8 cellular contexts compared by ENCODE assay signal in the genomic region with DNA sequence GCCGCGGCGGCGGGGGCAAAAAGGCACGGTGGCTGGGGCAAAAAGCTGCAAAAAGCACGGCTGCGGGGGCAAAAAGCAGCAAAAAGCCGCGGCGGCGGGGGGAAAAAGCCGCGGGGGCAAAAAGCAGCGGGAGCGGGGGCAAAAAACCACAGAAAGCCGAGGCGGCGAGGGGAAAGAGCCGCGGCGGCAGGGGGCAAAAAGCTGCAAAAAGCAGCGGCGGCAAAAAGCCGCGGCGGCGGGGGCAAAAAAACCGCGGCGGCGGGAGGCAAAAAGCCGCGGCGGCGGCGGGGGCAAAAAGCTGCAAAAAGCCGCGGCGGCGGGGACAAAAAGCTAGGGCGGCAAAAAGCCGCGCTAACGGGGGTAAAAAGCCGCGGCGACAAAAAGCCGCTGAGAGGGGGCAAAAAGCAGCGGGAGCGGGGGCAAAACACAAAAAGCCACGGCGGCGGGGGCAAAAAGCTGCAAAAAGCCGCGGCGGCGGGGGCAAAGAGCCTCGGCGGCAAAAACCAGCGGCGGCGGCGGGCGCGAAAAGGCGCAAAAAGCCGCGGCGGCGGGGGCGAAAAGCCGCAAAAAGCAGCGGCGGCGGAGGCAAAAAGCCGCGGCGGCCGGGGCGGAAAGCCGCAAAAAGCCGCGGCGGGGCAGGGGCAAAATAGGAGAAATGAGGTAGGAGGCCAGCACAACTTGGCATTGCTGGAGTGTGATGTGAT.
A peak's percentile ranks its signal among the peaks of the same experiment; 100 is the strongest.
DNase-seq lines count a peak whose midpoint lies in the region; ATAC-seq and TF ChIP-seq lines count a peak whose summit lies in the region.

No MANE protein-coding gene starts in this region.

- H3K27ac ChIP-seq in brain microvascular endothelial cell (no peak overlapping the region), muscle layer of duodenum (ENCODE audit: low read length) (no peak overlapping the region), foreskin keratinocyte (no peak overlapping the region)

- ATAC-seq in foreskin keratinocyte: no peak

- H3K9me3 ChIP-seq in muscle layer of duodenum (ENCODE audit: control insufficient read depth in 1 of 2, low read length in 2 of 2): no peaks in the 10 kb centered on the region

- H3K4me1 ChIP-seq in muscle layer of duodenum (ENCODE audit: control insufficient read depth in 1 of 2, insufficient read depth in 2 of 2, low read length in 2 of 2) (peaks cover 0 to 10% of the 10 kb centered on the region in 2 donors), foreskin keratinocyte (no peaks in the 10 kb centered on the region)

- H3K4me3 ChIP-seq in brain microvascular endothelial cell (ENCODE audit: low read depth, low read length) (peak overlapping the region; percentile 45), muscle layer of duodenum (ENCODE audit: low read depth in 1 of 2, low read length in 2 of 2) (peak overlapping the region; percentile 26 to 66)

- DNase-seq in AG08396 (ENCODE audit: low spot score) (peak; percentile 1), GM13976 (ENCODE audit: low spot score) (peak; percentile 3), brain microvascular endothelial cell (no peak), NCI-H187 treated with DMSO at 0.1 percent for 48 hours (lab: John Stamatoyannopoulos, UW) (no peak), foreskin keratinocyte (no peak), HT-29 (ENCODE audit: low spot score) (no peak), NCI-H2081 treated with DMSO at 0.1 percent for 48 hours (lab: John Stamatoyannopoulos, UW) (no peak)

- H3K36me3 ChIP-seq in brain microvascular endothelial cell (replicated peaks) (no peaks in the 10 kb centered on the region), muscle layer of duodenum (ENCODE audit: control insufficient read depth in 1 of 2, insufficient read depth in 2 of 2, low read length in 2 of 2) (no peaks in the 10 kb centered on the region)

- H3K27me3 ChIP-seq in brain microvascular endothelial cell (replicated peaks) (peaks cover 7% of the 10 kb centered on the region), muscle layer of duodenum (ENCODE audit: low read depth, low read length) (peaks cover 9% of the 10 kb centered on the region), foreskin keratinocyte (peaks cover 54% of the 10 kb centered on the region)

- no peak for TF ChIP-seq CTCF in GM13976 (IDR thresholded peaks at IDR 0.05; ENCODE audit: borderline replicate concordance, control extremely low read depth, extremely low read depth, insufficient read depth, missing control alignments)
- no peak for TF ChIP-seq CTCF in brain microvascular endothelial cell (IDR thresholded peaks at IDR 0.05; ENCODE audit: low read depth, low read length, missing control alignments)
- TF ChIP-seq CTCF in foreskin keratinocyte (conservative IDR thresholded peaks at IDR 0.05): no peak

- in situ Hi-C loops in GM13976 (cut with MboI; ENCODE audit: low sequenced_read_pairs, unreplicated experiment): no loop called here
- in situ Hi-C loops in brain microvascular endothelial cell (cut with HindIII; ENCODE audit: low pct_ligation_motif_present, low sequenced_read_pairs): no loop called here

Comparison
In these comparisons a context has a peak if more than half of its experiments do, and no peak if none do; other contexts are left out.
1. DNase-seq: peak in AG08396 (single experiment) and GM13976 (single experiment); none in brain microvascular endothelial cell (single experiment), NCI-H187 treated with DMSO at 0.1 percent for 48 hours (single experiment), foreskin keratinocyte (0 of 2), HT-29 (single experiment) and NCI-H2081 treated with DMSO at 0.1 percent for 48 hours (single experiment).